Comparison of ENCODE assay signal across 8 cellular contexts in genomic region chr11:118921121-118921928, GRCh38. TPM values are rescaled to one million over a fixed set of nuclear protein-coding genes. Genes with fewer than 3 reads are reported as not detected.
DNase-seq lines count a peak whose midpoint lies in the region; ATAC-seq and TF ChIP-seq lines count a peak whose summit lies in the region.

No MANE protein-coding gene starts in this region.

- peaks cover 22% of the 10 kb centered on the region; the same call in 1 of the 2 replicates for H3K79me2 ChIP-seq in OCI-LY7 (ENCODE audit: insufficient read depth, low read depth, low read length)

- DNase-seq in SK-N-MC (ENCODE audit: low read depth, low spot score) (no peak), epidermal melanocyte (ENCODE audit: insufficient read length, low spot score) (peak; percentile 62), OCI-LY7 (ENCODE audit: low spot score) (no peak), amniotic stem cell (lab: John Stamatoyannopoulos, UW) (no peak)

- H3K9me3 ChIP-seq in ES-I3 (ENCODE audit: control insufficient read depth, insufficient read depth, low read length): no peaks in the 10 kb centered on the region
- no peaks in the 10 kb centered on the region for H3K9me3 ChIP-seq in SK-N-MC (ENCODE audit: low read depth, low read length)
- H3K9me3 ChIP-seq in muscle layer of duodenum (ENCODE audit: control insufficient read depth in 1 of 2, low read length in 2 of 2): no peaks in the 10 kb centered on the region
- H3K9me3 ChIP-seq in OCI-LY7 (ENCODE audit: low read length): no peaks in the 10 kb centered on the region

- peak overlapping the region; percentile 36 for H3K9ac ChIP-seq in ES-I3 (ENCODE audit: low read depth, low read length)
- H3K9ac ChIP-seq in SK-N-MC (ENCODE audit: insufficient read length): peak overlapping the region; percentile 0

- no peaks in the 10 kb centered on the region for H4K20me1 ChIP-seq in OCI-LY7 (ENCODE audit: insufficient read depth, low read length)

- TF ChIP-seq CTCF in OCI-LY7 (conservative IDR thresholded peaks at IDR 0.05; ENCODE audit: low read length): no peak

- no peak overlapping the region for H2AFZ ChIP-seq in OCI-LY7 (ENCODE audit: low read length)

- H3K4me1 ChIP-seq in ES-I3 (ENCODE audit: insufficient read depth, low read length) (peaks cover 39% of the 10 kb centered on the region), muscle layer of duodenum (ENCODE audit: control insufficient read depth in 1 of 2, insufficient read depth in 2 of 2, low read length in 2 of 2) (peaks cover 60 to 72% of the 10 kb centered on the region in 2 donors), OCI-LY7 (ENCODE audit: insufficient read depth, low read length, poor library complexity, severe bottlenecking) (peaks cover 75% of the 10 kb centered on the region)

- no peaks in the 10 kb centered on the region for H3K9me2 ChIP-seq in OCI-LY7 (ENCODE audit: insufficient read depth, low read length)

- H3K4me3 ChIP-seq in SK-N-MC (peak overlapping the region; percentile 73), muscle layer of duodenum (ENCODE audit: low read depth in 1 of 2, low read length in 2 of 2) (peak overlapping the region; percentile 98 to 99), OCI-LY7 (ENCODE audit: low read depth, low read length, poor library complexity, severe bottlenecking) (no peak overlapping the region)

- no peaks in the 10 kb centered on the region for H3K27me3 ChIP-seq in muscle layer of duodenum (ENCODE audit: low read depth, low read length)

- intact Hi-C loops in OCI-LY7 (cut with micrococcal nuclease; ENCODE audit: unreplicated experiment): no loop called here

- no TSS peak for BruUV-seq in OCI-LY7 (replicated peaks; lab: Mats Ljungman, UMichigan)

- no peak overlapping the region for H3K4me2 ChIP-seq in OCI-LY7 (ENCODE audit: low read length)

- H3K27ac ChIP-seq in SK-N-MC (peak overlapping the region; percentile 63), muscle layer of duodenum (ENCODE audit: low read length) (peak overlapping the region; percentile 96), OCI-LY7 (ENCODE audit: low read depth, low read length, poor library complexity, severe bottlenecking) (no peak overlapping the region)

- POLR2A ChIA-PET in OCI-LY7 (lab: Charles Lee): interaction anchor here (1.0 kb wide), 1 partner anchor 37 kb away, joined by 3 read pairs; no protein-coding TSS in a partner anchor

- H3K36me3 ChIP-seq in ES-I3 (ENCODE audit: insufficient read depth, low read length) (no peaks in the 10 kb centered on the region), SK-N-MC (ENCODE audit: insufficient read depth, low read length) (no peaks in the 10 kb centered on the region), muscle layer of duodenum (ENCODE audit: control insufficient read depth in 1 of 2, insufficient read depth in 2 of 2, low read length in 2 of 2) (peaks cover 0 to 12% of the 10 kb centered on the region in 2 donors), OCI-LY7 (ENCODE audit: insufficient read depth, low read length) (no peaks in the 10 kb centered on the region)

- CTCF ChIA-PET in OCI-LY7 (lab: Charles Lee; ENCODE audit: unreplicated experiment): no interaction called here

- ATAC-seq in GM19023 (IDR thresholded peaks at IDR 0.05; ENCODE audit: unreplicated experiment) (no peak), HG02852 (IDR thresholded peaks at IDR 0.05; ENCODE audit: unreplicated experiment) (no peak)

RNA-seq across cellular contexts. Expression of gene BCL9L, which starts 4.4 kb away (rescaled TPM):
- total RNA-seq in OCI-LY7 (2014; rRNA removed; shearing (Covaris generic)): 3.7 and 6.4 TPM in 2 replicates
- total RNA-seq in OCI-LY7 (2022): 14.8 and 16.6 TPM in 2 replicates

RNA-seq across cellular contexts. Expression of gene UPK2, which starts 34.8 kb away (rescaled TPM):
- total RNA-seq in OCI-LY7 (2014; rRNA removed; shearing (Covaris generic)): 0.28 TPM in 1 of 2 replicates, not detected in the other
- 0.34 TPM in 1 of 2 replicates, not detected in the other for total RNA-seq in OCI-LY7 (2022)

RNA-seq across cellular contexts. Expression of gene CXCR5, which starts 37.6 kb away (rescaled TPM):
- total RNA-seq in OCI-LY7 (2014; rRNA removed; shearing (Covaris generic)): 1.4 and 3.3 TPM in 2 replicates
- total RNA-seq in OCI-LY7 (2022): 7.1 and 7.3 TPM in 2 replicates

RNA-seq across cellular contexts. Expression of gene FOXR1, which starts 50.2 kb away (rescaled TPM):
- total RNA-seq in OCI-LY7 (2014; rRNA removed; shearing (Covaris generic)): not detected in 2 replicates
- total RNA-seq in OCI-LY7 (2022): not detected in 2 replicates
